ENCODE assay signal across 29 cellular contexts in the genomic region with DNA sequence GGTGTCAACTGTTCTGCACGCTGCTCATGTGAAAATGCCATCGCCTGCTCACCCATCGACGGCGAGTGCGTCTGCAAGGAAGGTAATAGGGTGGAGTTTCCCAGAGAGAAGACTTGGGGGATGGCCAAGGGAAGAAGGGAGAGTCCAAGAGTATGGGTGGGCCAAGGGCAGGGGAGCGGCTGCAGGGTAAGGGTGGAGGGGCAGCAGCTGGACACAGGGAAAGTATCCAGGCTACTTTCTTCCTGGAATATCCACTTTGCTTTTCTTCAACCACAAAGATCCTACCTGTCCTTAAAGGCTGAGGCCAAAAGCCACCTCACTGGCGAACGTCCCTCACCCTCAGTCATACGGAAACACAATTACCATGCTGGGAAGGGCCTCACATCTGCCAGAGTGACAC. TPM values are rescaled to one million over a fixed set of nuclear protein-coding genes. Genes with fewer than 3 reads are reported as not detected.
"Had no signal": no experiment of that assay in that cellular context is flagged by ENCODE, and none has a peak within 500 bp of the region (broad histone marks: within the 10 kb centered on the region; RNA-seq: fewer than 3 reads in every experiment).

No MANE protein-coding gene starts in this region.

- FAIRE-seq: RCC 7860 had no signal

- H3K4me3 ChIP-seq: MG63, SK-N-MC had no signal

- H3K9me3 Mint-ChIP-seq: activated CD4-positive, alpha-beta memory T cell treated with anti-CD3 and anti-CD28 coated beads for 36 hours; activated CD4-positive, alpha-beta T cell treated with anti-CD3 and anti-CD28 coated beads, Interleukin-2, amount 10 ng/mL, durations not matched to agents 7 days and 5 days; activated naive CD4-positive, alpha-beta T cell treated with anti-CD3 and anti-CD28 coated beads for 36 hours; activated T-helper 17 cell treated with anti-CD3 and anti-CD28 coated beads, Interleukin-2, amount 50 U/mL, for 72 hours had no signal

- H3K27ac ChIP-seq: brain microvascular endothelial cell, SK-N-MC, VCaP had no signal

- H3K4me3 Mint-ChIP-seq: activated CD4-positive, alpha-beta memory T cell treated with anti-CD3 and anti-CD28 coated beads for 36 hours; activated CD4-positive, alpha-beta T cell treated with anti-CD3 and anti-CD28 coated beads, Interleukin-2, amount 10 ng/mL, durations not matched to agents 7 days and 5 days; activated naive CD4-positive, alpha-beta T cell treated with anti-CD3 and anti-CD28 coated beads for 36 hours; activated naive CD8-positive, alpha-beta T cell; activated T-helper 17 cell treated with anti-CD3 and anti-CD28 coated beads, Interleukin-2, amount 50 U/mL, for 72 hours had no signal

- H3K27me3 ChIP-seq: brain microvascular endothelial cell, MG63 had no signal

- H3K36me3 Mint-ChIP-seq: activated CD4-positive, alpha-beta memory T cell treated with anti-CD3 and anti-CD28 coated beads for 36 hours; activated naive CD8-positive, alpha-beta T cell had no signal

- H3K27ac Mint-ChIP-seq: activated CD4-positive, alpha-beta memory T cell treated with anti-CD3 and anti-CD28 coated beads for 36 hours; activated CD4-positive, alpha-beta T cell treated with anti-CD3 and anti-CD28 coated beads, Interleukin-2, amount 10 ng/mL, durations not matched to agents 7 days and 5 days; activated naive CD4-positive, alpha-beta T cell treated with anti-CD3 and anti-CD28 coated beads for 36 hours; activated naive CD8-positive, alpha-beta T cell; activated T-helper 17 cell treated with anti-CD3 and anti-CD28 coated beads, Interleukin-2, amount 50 U/mL, for 72 hours had no signal

- H3K9me3 ChIP-seq: MG63 had no signal

- DNase-seq: activated CD4-positive, alpha-beta memory T cell treated with anti-CD3 and anti-CD28 coated beads for 36 hours; activated CD4-positive, alpha-beta T cell treated with anti-CD3 and anti-CD28 coated beads, Interleukin-2, amount 10 ng/mL, durations not matched to agents 7 days and 5 days; activated CD4-positive, CD25-positive, alpha-beta regulatory T cell; activated CD8-positive, alpha-beta memory T cell treated with anti-CD3 and anti-CD28 coated beads for 24 hours; activated gamma-delta T cell; activated naive CD4-positive, alpha-beta T cell treated with anti-CD3 and anti-CD28 coated beads for 36 hours; activated T-cell treated with anti-CD3 and anti-CD28 coated beads for 4 hours; activated T-cell treated with anti-CD3 and anti-CD28 coated beads, Interleukin-2, amount 50 U/mL, for 48 hours; brain microvascular endothelial cell; cerebellar nuclear complex; MG63; MV-4-11; NCI-H1105; NCI-H1436; NCI-H1694 treated with DMSO at 0.1 percent for 48 hours; NCI-H2029 treated with DMSO at 0.1 percent for 48 hours; NCI-H345; NCI-H510A; NCI-H526 treated with DMSO at 0.1 percent for 48 hours; NCI-H82; OCI-M1; T-helper 1 cell had no signal

- H3K27me3 Mint-ChIP-seq: activated naive CD8-positive, alpha-beta T cell had no signal

- H3K36me3 ChIP-seq: MG63 had no signal

- H3K4me1 Mint-ChIP-seq: activated T-helper 17 cell treated with anti-CD3 and anti-CD28 coated beads, Interleukin-2, amount 50 U/mL, for 72 hours had no signal

- ATAC-seq: activated T-helper 17 cell treated with anti-CD3 and anti-CD28 coated beads, Interleukin-2, amount 50 U/mL, for 72 hours had no signal

RNA-seq across cellular contexts. Expression of a gene that starts 11.5 kb away (rescaled TPM):
- total RNA-seq: activated CD4-positive, alpha-beta memory T cell treated with anti-CD3 and anti-CD28 coated beads for 36 hours; activated CD4-positive, alpha-beta T cell treated with anti-CD3 and anti-CD28 coated beads, Interleukin-2, amount 10 ng/mL, durations not matched to agents 7 days and 5 days; activated naive CD4-positive, alpha-beta T cell treated with anti-CD3 and anti-CD28 coated beads for 36 hours; activated T-helper 17 cell treated with anti-CD3 and anti-CD28 coated beads, Interleukin-2, amount 50 U/mL, for 72 hours; cardiac septum; T-helper 2 cell treated with Interferon-gamma antibody and Interleukin-4, amounts not matched to agents 100 ng/mL and 5 ng/mL, for 36 hours had no signal

RNA-seq across cellular contexts. Expression of a gene that starts 15.4 kb away (rescaled TPM):
- total RNA-seq: activated CD4-positive, alpha-beta memory T cell treated with anti-CD3 and anti-CD28 coated beads for 36 hours; activated naive CD4-positive, alpha-beta T cell treated with anti-CD3 and anti-CD28 coated beads for 36 hours; activated T-helper 17 cell treated with anti-CD3 and anti-CD28 coated beads, Interleukin-2, amount 50 U/mL, for 72 hours had no signal

RNA-seq across cellular contexts. Expression of a gene that starts 50.0 kb away (rescaled TPM):
- total RNA-seq: activated naive CD4-positive, alpha-beta T cell treated with anti-CD3 and anti-CD28 coated beads for 36 hours had no signal
